ENCODE assay signal across 8 cellular contexts in the genomic region with DNA sequence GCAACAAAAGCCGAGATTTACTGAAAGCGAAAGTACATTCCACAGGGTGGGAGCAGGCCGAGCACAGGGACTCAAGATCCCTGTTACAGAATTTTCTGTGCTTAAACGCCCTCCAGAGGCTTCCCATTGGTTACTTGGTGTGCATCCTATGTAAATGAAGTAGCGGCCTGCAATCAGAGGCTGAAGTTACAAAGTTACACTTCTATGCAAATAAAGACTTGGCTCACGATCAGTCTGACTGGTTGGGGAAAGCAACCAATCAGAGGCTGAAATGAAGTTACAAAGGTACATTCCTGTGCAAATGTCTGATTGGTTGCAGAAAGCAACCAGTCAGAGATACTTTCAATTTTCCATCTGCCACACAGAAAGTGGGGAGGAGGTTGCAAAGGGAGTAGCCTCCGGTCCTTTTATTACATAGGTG. TPM values are rescaled to one million over a fixed set of nuclear protein-coding genes. Genes with fewer than 3 reads are reported as not detected.
DNase-seq lines count a peak whose midpoint lies in the region; ATAC-seq and TF ChIP-seq lines count a peak whose summit lies in the region.

No MANE protein-coding gene starts in this region.

- no peak overlapping the region for H3K4me3 ChIP-seq in CD8-positive, alpha-beta T cell (ENCODE audit: low read depth, low read length)
- peak overlapping the region; percentile 8 to 68 (median 32) for H3K4me3 ChIP-seq in spleen

- no peaks in the 10 kb centered on the region for H3K27me3 ChIP-seq in CD8-positive, alpha-beta T cell (ENCODE audit: insufficient read depth, low read length)
- H3K27me3 ChIP-seq in spleen (replicated peaks in 1 of 7) = peaks cover 0 to 12% (median 0%) of the 10 kb centered on the region in 7 donors

- no peaks in the 10 kb centered on the region for H3K4me1 ChIP-seq in CD8-positive, alpha-beta T cell (ENCODE audit: insufficient read depth, low read length)
- peaks cover 10 to 31% (median 13%) of the 10 kb centered on the region in 6 donors for H3K4me1 ChIP-seq in spleen

- H3K27me3 Mint-ChIP-seq in CD8-positive, alpha-beta T cell (ENCODE audit: low read depth) = no peaks in the 10 kb centered on the region

- intact Hi-C loops in CD8-positive, alpha-beta T cell (cut with DNase I, micrococcal nuclease) = no loop called here
- intact Hi-C loops in spleen (cut with DNase I; ENCODE audit: low total_unique reads) = no loop called here

- TF ChIP-seq CTCF in CD8-positive, alpha-beta T cell (IDR thresholded peaks at IDR 0.05) = no peak
- peak in 1 of 11 experiments; percentile 20 for TF ChIP-seq CTCF in spleen (IDR thresholded peaks at IDR 0.05 in 8 of 11, conservative IDR thresholded peaks at IDR 0.05 in 3 of 11)

- no peak for TF ChIP-seq POLR2A in spleen (IDR thresholded peaks at IDR 0.05)

- ATAC-seq in CD8-positive, alpha-beta T cell = peak; percentile 8
- no peak for ATAC-seq in GM18511 (IDR thresholded peaks at IDR 0.05; ENCODE audit: unreplicated experiment)
- no peak for ATAC-seq in HG03139 (IDR thresholded peaks at IDR 0.05; ENCODE audit: unreplicated experiment)

- no peak overlapping the region for H3K27ac ChIP-seq in CD8-positive, alpha-beta T cell (ENCODE audit: low read depth, low read length)
- peak overlapping the region in 7 of 8 donors; percentile 31 to 73 (median 71) for H3K27ac ChIP-seq in spleen

- peak overlapping the region; percentile 27 for H3K4me3 Mint-ChIP-seq in CD8-positive, alpha-beta T cell

- H3K36me3 ChIP-seq in CD8-positive, alpha-beta T cell (ENCODE audit: insufficient read depth, low read length) = no peaks in the 10 kb centered on the region
- no peaks in the 10 kb centered on the region for H3K36me3 ChIP-seq in spleen

- H3K9me3 ChIP-seq in CD8-positive, alpha-beta T cell (ENCODE audit: low read length) = no peaks in the 10 kb centered on the region
- H3K9me3 ChIP-seq in spleen = no peaks in the 10 kb centered on the region

- H3K36me3 Mint-ChIP-seq in CD8-positive, alpha-beta T cell = no peaks in the 10 kb centered on the region

- no peaks in the 10 kb centered on the region for H3K9me3 Mint-ChIP-seq in CD8-positive, alpha-beta T cell

- CTCF ChIA-PET in CD8-positive, alpha-beta T cell (lab: Charles Lee) = no interaction called here

- no peak for DNase-seq in CD8-positive, alpha-beta T cell
- DNase-seq in NCI-H1105 (lab: John Stamatoyannopoulos, UW) = peak; percentile 1
- peak; percentile 86 for DNase-seq in brain pericyte (ENCODE audit: low read depth, low spot score)
- peak; percentile 38 for DNase-seq in iPS-NIHi7 (ENCODE audit: extremely low spot score)
- DNase-seq in spleen = no peak
- DNase-seq in stimulated activated CD4-positive, alpha-beta T cell treated with anti-CD3 and anti-CD28 coated beads, Interleukin-4, amount 100 ng/mL, for 1 hour = no peak

- H3K27ac Mint-ChIP-seq in CD8-positive, alpha-beta T cell = no peak overlapping the region

- WGBS in spleen, 5 donors = 34 to 75% (median 55%) methylated on average over 7 of the region's 7 CpGs

- H3K4me1 Mint-ChIP-seq in CD8-positive, alpha-beta T cell (ENCODE audit: low read depth) = peaks cover 4% of the 10 kb centered on the region

- POLR2A ChIA-PET in CD8-positive, alpha-beta T cell (lab: Charles Lee) = no interaction called here

RNA-seq across cellular contexts. Expression of gene ACBD7, which starts 4.1 kb away (rescaled TPM):
- 1 to 10 TPM in 1 of 2 experiments, under 1 TPM in 1; 0.86 to 1.8 TPM for total RNA-seq in CD8-positive, alpha-beta T cell
- under 1 TPM in 1 of 7 donors, not detected in 6; 0.77 TPM for total RNA-seq in spleen
- under 1 TPM in 2 of 3 donors, not detected in 1; 0.09 to 0.10 TPM for polyA plus RNA-seq in spleen

RNA-seq across cellular contexts. Expression of gene RPP38, which starts 12.6 kb away (rescaled TPM):
- 10 to 100 TPM; 10.6 to 12.3 TPM for total RNA-seq in CD8-positive, alpha-beta T cell
- total RNA-seq in spleen = 10 to 100 TPM; 12.5 to 19.7 (median 15.6) TPM
- polyA plus RNA-seq in spleen = 10 to 100 TPM; 22.3 to 24.9 (median 24.2) TPM

RNA-seq across cellular contexts. Expression of gene OLAH, which starts 40.8 kb away (rescaled TPM):
- not detected for total RNA-seq in CD8-positive, alpha-beta T cell
- total RNA-seq in spleen = 10 to 100 TPM in 3 of 7 donors, 1 to 10 TPM in 3, not detected in 1; 2.6 to 17.5 (median 6.8) TPM
- polyA plus RNA-seq in spleen = 1 to 10 TPM in 2 of 3 donors, under 1 TPM in 1; 0.80 to 4.0 (median 1.2) TPM

Comparison
In these comparisons a context has a peak if more than half of its experiments do, and no peak if none do; other contexts are left out.
1. DNase-seq: peak in NCI-H1105 (single experiment), brain pericyte (single experiment) and iPS-NIHi7 (single experiment); none in CD8-positive, alpha-beta T cell (0 of 7), spleen (single experiment) and stimulated activated CD4-positive, alpha-beta T cell treated with anti-CD3 and anti-CD28 coated beads, Interleukin-4, amount 100 ng/mL, for 1 hour (single experiment).